In the genomic region with DNA sequence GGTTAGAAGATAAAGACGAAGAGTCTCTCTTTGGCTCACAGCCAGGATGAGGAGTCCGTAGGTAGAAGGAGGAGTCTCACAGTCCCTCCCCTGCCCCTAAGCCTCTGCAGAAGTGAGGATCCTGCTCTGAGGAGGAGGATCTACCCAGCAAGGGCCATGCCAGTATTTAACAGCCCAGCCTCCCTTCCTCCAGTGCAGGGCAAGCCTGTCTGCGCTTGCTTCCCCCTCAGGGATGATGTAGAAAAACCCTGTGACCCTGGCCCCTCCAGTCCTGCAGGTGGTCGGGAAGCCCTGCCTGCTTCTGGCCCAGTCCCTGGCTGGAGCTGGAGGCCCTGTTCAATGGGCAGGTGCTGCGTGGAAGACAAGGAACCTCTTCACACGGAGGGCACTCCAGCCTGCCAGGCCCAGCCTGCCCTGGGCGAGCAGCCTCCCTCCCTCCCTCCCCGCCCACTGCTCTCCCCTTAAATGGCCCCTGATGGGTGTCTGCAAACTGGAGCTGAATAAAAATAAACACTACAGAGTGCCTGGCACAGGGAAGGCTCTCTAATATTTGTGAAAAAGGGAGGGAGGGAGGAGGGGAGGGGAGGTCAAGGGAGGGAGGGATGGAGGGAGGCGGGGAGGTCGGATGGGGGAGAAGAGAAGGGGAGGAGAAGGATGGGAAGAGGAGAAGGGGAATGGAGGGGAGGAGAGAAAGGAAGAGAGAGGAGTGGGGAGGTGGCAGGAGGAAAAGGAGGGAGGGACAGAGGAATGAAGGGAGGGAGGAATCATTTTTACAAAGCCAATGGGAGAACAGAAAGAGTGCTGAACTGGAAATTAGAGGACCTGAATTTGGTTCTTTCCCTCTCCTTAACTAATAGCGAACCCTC, we compare ENCODE assay signal across 8 cellular contexts.
DNase-seq lines count a peak whose midpoint lies in the region; TF ChIP-seq lines count a peak whose summit lies in the region.

No MANE protein-coding gene starts in this region.

- DNase-seq in AG09319 (ENCODE audit: extremely low read depth, low read depth) = peak; percentile 27
- DNase-seq in NCI-H1694 treated with DMSO at 0.1 percent for 48 hours (lab: John Stamatoyannopoulos, UW) = peak; percentile 71
- peak; percentile 35 to 48 for DNase-seq in T47D (ENCODE audit: low read depth in 1 of 2, low spot score in 1 of 2)
- DNase-seq in midbrain (lab: John Stamatoyannopoulos, UW) = peak; percentile 43
- no peak for DNase-seq in effector CD8-positive, alpha-beta T cell (lab: John Stamatoyannopoulos, UW)
- DNase-seq in OCI-M2 (lab: John Stamatoyannopoulos, UW; ENCODE audit: unreplicated experiment) = no peak
- DNase-seq in SIG-M5 (lab: John Stamatoyannopoulos, UW) = no peak
- DNase-seq in brain microvascular endothelial cell = no peak

- in situ Hi-C loops in T47D (cut with HindIII; ENCODE audit: low pct_unique_long_range_greater_than_20kb, low sequenced_read_pairs) (no loop called here), brain microvascular endothelial cell (cut with HindIII; ENCODE audit: low pct_ligation_motif_present, low sequenced_read_pairs) (no loop called here)

- no peak overlapping the region for H3K27ac ChIP-seq in brain microvascular endothelial cell

- H3K36me3 ChIP-seq in brain microvascular endothelial cell (replicated peaks) = no peaks in the 10 kb centered on the region

- no peak overlapping the region for H3K4me3 ChIP-seq in brain microvascular endothelial cell (ENCODE audit: low read depth, low read length)

- TF ChIP-seq CTCF in AG09319 (IDR thresholded peaks at IDR 0.05; ENCODE audit: low read depth, low read length) (no peak), brain microvascular endothelial cell (IDR thresholded peaks at IDR 0.05; ENCODE audit: low read depth, low read length, missing control alignments) (no peak)

- H3K27me3 ChIP-seq in brain microvascular endothelial cell (replicated peaks) = peaks cover 27% of the 10 kb centered on the region

Comparison
In these comparisons a context has a peak if more than half of its experiments do, and no peak if none do; other contexts are left out.
1. DNase-seq: peak in AG09319 (single experiment), NCI-H1694 treated with DMSO at 0.1 percent for 48 hours (single experiment), T47D (2 of 2) and midbrain (single experiment); none in effector CD8-positive, alpha-beta T cell (single experiment), OCI-M2 (single experiment), SIG-M5 (single experiment) and brain microvascular endothelial cell (single experiment).